9 cellular contexts compared by ENCODE assay signal in genomic region chr18:44887227-44887631, GRCh38.
DNase-seq lines count a peak whose midpoint lies in the region; ATAC-seq and TF ChIP-seq lines count a peak whose summit lies in the region.
"Had no signal": no experiment of that assay in that cellular context is flagged by ENCODE, and none has a peak within 500 bp of the region (broad histone marks: within the 10 kb centered on the region; RNA-seq: fewer than 3 reads in every experiment).

No MANE protein-coding gene starts in this region.

- intact Hi-C loops in A673 (cut with micrococcal nuclease; ENCODE audit: unreplicated experiment) = no loop called here

- no peaks in the 10 kb centered on the region for H3K4me1 ChIP-seq in A673 (ENCODE audit: insufficient read depth, low read length, poor library complexity, severe bottlenecking)

- H3K36me3 Mint-ChIP-seq in stimulated activated naive CD8-positive, alpha-beta T cell treated with anti-CD3 and anti-CD28 coated beads, Interleukin-15, Interleukin-2, amounts not matched to agents 100 ng/mL and 50 ng/mL, for 24 hours (ENCODE audit: low read depth) = peaks cover 28% of the 10 kb centered on the region

- POLR2A ChIA-PET in A673 (lab: Charles Lee; ENCODE audit: low non-redundant PET) = no interaction called here

- TF ChIP-seq CTCF in A673 (conservative IDR thresholded peaks at IDR 0.05; ENCODE audit: low read depth, low read length) = no peak

- no peaks in the 10 kb centered on the region for H3K27me3 Mint-ChIP-seq in stimulated activated naive CD8-positive, alpha-beta T cell treated with anti-CD3 and anti-CD28 coated beads, Interleukin-15, Interleukin-2, amounts not matched to agents 100 ng/mL and 50 ng/mL, for 24 hours

- H3K36me3 ChIP-seq in A673 (ENCODE audit: insufficient read depth, low read length, poor library complexity, severe bottlenecking) = no peaks in the 10 kb centered on the region

- H3K4me3 Mint-ChIP-seq in stimulated activated naive CD8-positive, alpha-beta T cell treated with anti-CD3 and anti-CD28 coated beads, Interleukin-15, Interleukin-2, amounts not matched to agents 100 ng/mL and 50 ng/mL, for 24 hours = peak overlapping the region; percentile 73
- H3K4me3 Mint-ChIP-seq: dendritic cell treated with granulocyte-macrophage colony-stimulating factor and Interleukin-4, amounts not matched to agents 40 ng/mL and 50 ng/mL, for 4 days had no signal

- peak; percentile 94 for ATAC-seq in GM18868 (IDR thresholded peaks at IDR 0.05; ENCODE audit: unreplicated experiment)
- peak; percentile 80 for ATAC-seq in HG03095 (IDR thresholded peaks at IDR 0.05; ENCODE audit: unreplicated experiment)

- DNase-seq in A673 (ENCODE audit: low spot score) = peak; percentile 50
- DNase-seq in activated CD4-positive, alpha-beta T cell treated with anti-CD3 and anti-CD28 coated beads, Interleukin-2, amount 50 U/mL, for 24 hours (ENCODE audit: low read depth in 1 of 2, low spot score in 1 of 2) = peak; percentile 6 to 68
- peak; percentile 34 for DNase-seq in iris pigment epithelial cell (ENCODE audit: low read depth)
- DNase-seq in effector CD4-positive, alpha-beta T cell = no peak
- no peak for DNase-seq in NCI-H2227 (lab: John Stamatoyannopoulos, UW; ENCODE audit: unreplicated experiment)

- no peak overlapping the region for H3K27ac ChIP-seq in A673 (ENCODE audit: low read depth, low read length, poor library complexity, severe bottlenecking)

- peaks cover 45% of the 10 kb centered on the region for H3K4me1 Mint-ChIP-seq in stimulated activated naive CD8-positive, alpha-beta T cell treated with anti-CD3 and anti-CD28 coated beads, Interleukin-15, Interleukin-2, amounts not matched to agents 100 ng/mL and 50 ng/mL, for 24 hours (ENCODE audit: low read depth)

- no TSS peak for BruUV-seq in A673 (replicated peaks; lab: Mats Ljungman, UMichigan)

- H3K27ac Mint-ChIP-seq in stimulated activated naive CD8-positive, alpha-beta T cell treated with anti-CD3 and anti-CD28 coated beads, Interleukin-15, Interleukin-2, amounts not matched to agents 100 ng/mL and 50 ng/mL, for 24 hours = peak overlapping the region; percentile 100
- H3K27ac Mint-ChIP-seq: dendritic cell treated with granulocyte-macrophage colony-stimulating factor and Interleukin-4, amounts not matched to agents 40 ng/mL and 50 ng/mL, for 4 days had no signal

- no peaks in the 10 kb centered on the region for H3K9me3 ChIP-seq in A673 (ENCODE audit: low read depth, low read length, poor library complexity, severe bottlenecking)

- H3K4me3 ChIP-seq in A673 (ENCODE audit: low read depth, low read length, poor library complexity, severe bottlenecking) = no peak overlapping the region

- CTCF ChIA-PET in A673 (lab: Charles Lee) = no interaction called here

- H3K9me3 Mint-ChIP-seq in stimulated activated naive CD8-positive, alpha-beta T cell treated with anti-CD3 and anti-CD28 coated beads, Interleukin-15, Interleukin-2, amounts not matched to agents 100 ng/mL and 50 ng/mL, for 24 hours = peaks cover 16% of the 10 kb centered on the region

- no peaks in the 10 kb centered on the region for H3K27me3 ChIP-seq in A673 (replicated peaks; ENCODE audit: insufficient read depth, low read depth, low read length, poor library complexity)

Comparison
In these comparisons a context has a peak if more than half of its experiments do, and no peak if none do; other contexts are left out.
1. DNase-seq: peak in A673 (single experiment), activated CD4-positive, alpha-beta T cell treated with anti-CD3 and anti-CD28 coated beads, Interleukin-2, amount 50 U/mL, for 24 hours (2 of 2) and iris pigment epithelial cell (single experiment); none in effector CD4-positive, alpha-beta T cell (single experiment) and NCI-H2227 (single experiment).